21 cellular contexts compared by ENCODE assay signal in the genomic region with DNA sequence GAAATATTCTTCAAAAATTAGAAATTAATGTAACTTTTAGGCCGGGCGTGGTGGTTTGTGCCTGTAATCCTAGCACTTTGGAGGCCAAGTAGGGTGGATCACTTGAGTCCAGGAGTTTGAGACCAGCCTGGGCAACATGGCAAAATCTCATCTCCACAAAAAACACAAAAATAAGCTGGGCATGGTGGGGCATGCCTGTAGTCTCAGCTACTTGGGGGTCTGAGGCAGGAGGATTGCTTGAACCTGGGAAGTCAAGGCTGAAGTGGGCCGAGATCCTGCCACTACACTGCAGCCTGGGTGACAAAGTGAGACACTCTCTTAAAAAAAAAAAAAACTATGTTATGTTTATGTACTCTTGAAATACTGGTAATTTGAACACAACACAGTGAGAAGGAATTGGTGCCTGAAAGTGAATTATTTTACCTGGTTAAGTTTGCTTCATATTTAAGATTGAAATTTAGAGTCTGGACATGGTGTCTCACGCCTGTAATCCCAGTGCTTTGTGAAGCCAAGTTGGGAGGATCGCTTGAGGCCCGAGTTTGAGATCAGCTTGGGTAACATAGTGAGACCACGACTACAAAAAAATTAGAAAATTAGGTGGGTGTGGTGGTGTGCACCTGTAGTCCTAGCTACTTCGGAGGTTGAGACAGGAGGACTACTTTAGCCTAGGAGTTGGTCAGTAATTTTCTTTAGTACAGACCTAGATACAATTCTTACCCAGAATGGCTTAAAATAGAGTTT. TPM values are rescaled to one million over a fixed set of nuclear protein-coding genes. Genes with fewer than 3 reads are reported as not detected.
A peak's percentile ranks its signal among the peaks of the same experiment; 100 is the strongest.
DNase-seq lines count a peak whose midpoint lies in the region; ATAC-seq and TF ChIP-seq lines count a peak whose summit lies in the region.
"Had no signal": no experiment of that assay in that cellular context is flagged by ENCODE, and none has a peak within 500 bp of the region (broad histone marks: within the 10 kb centered on the region; RNA-seq: fewer than 3 reads in every experiment).

No MANE protein-coding gene starts in this region.

- no peak for TF ChIP-seq EP300 in neural cell (conservative IDR thresholded peaks at IDR 0.05; ENCODE audit: poor library complexity, severe bottlenecking)

- H3K36me3 ChIP-seq in GM23338 (ENCODE audit: insufficient read depth) = peaks cover 8% of the 10 kb centered on the region
- peaks cover 47% of the 10 kb centered on the region for H3K36me3 ChIP-seq in neural cell (ENCODE audit: insufficient read depth, low read length)

- H3K27me3 ChIP-seq in GM23338 (ENCODE audit: insufficient read depth) (no peaks in the 10 kb centered on the region), neural cell (ENCODE audit: insufficient read depth, low read depth, low read length) (no peaks in the 10 kb centered on the region)
- H3K27me3 ChIP-seq: cardiac muscle cell, transverse colon had no signal

- H3K4me1 ChIP-seq in GM23338 (ENCODE audit: insufficient read depth) = no peaks in the 10 kb centered on the region

- CTCF ChIA-PET in T-cell (lab: Charles Lee) = interaction anchor here in 1 of 2 donors (5.6 kb wide), 1 partner anchor 17 kb away, joined by 36 read pairs; no protein-coding TSS in a partner anchor

- TF ChIP-seq CTCF in GM23338 (conservative IDR thresholded peaks at IDR 0.05; ENCODE audit: low read depth in 2 of 2) = no peak
- no peak for TF ChIP-seq CTCF in neural cell (IDR thresholded peaks at IDR 0.05; ENCODE audit: poor library complexity, severe bottlenecking)

- H3K27ac Mint-ChIP-seq in GM23338 (peak overlapping the region; percentile 59; the same call in 1 of the 2 replicates), T-cell (peak overlapping the region; percentile 48 to 49)
- H3K27ac Mint-ChIP-seq: activated CD4-positive, alpha-beta memory T cell treated with anti-CD3 and anti-CD28 coated beads, Interleukin-2, amount 10 ng/mL, durations not matched to agents 7 days and 5 days had no signal

- H3K4me2 ChIP-seq in GM23338 (no peak overlapping the region), neural cell (ENCODE audit: low read length) (peak overlapping the region; percentile 96)
- H3K4me2 ChIP-seq: PC-9 had no signal

- ATAC-seq in GM23338 (no peak), T-cell (replicated peaks in 1 of 4) (peak in 2 of 4 experiments; percentile 17 to 23), GM18517 (IDR thresholded peaks at IDR 0.05; ENCODE audit: unreplicated experiment) (no peak)

- H3K4me1 Mint-ChIP-seq in GM23338 (no peaks in the 10 kb centered on the region), T-cell (peaks cover 18 to 34% (median 33%) of the 10 kb centered on the region in 3 donors)

- no peaks in the 10 kb centered on the region for H3K9me2 ChIP-seq in GM23338 (ENCODE audit: insufficient read depth)
- H3K9me2 ChIP-seq in neural cell (ENCODE audit: insufficient read depth, low read length) = no peaks in the 10 kb centered on the region

- POLR2A ChIA-PET in T-cell (lab: Charles Lee) = no interaction called here

- peaks cover 49% of the 10 kb centered on the region for H3K36me3 Mint-ChIP-seq in GM23338 (ENCODE audit: low read depth)
- H3K36me3 Mint-ChIP-seq in T-cell = peaks cover 52% of the 10 kb centered on the region

- H2AFZ ChIP-seq in GM23338 (no peak overlapping the region), neural cell (ENCODE audit: low read depth, low read length) (no peak overlapping the region)
- H2AFZ ChIP-seq: PC-9 had no signal

- H3K27me3 Mint-ChIP-seq in GM23338 (ENCODE audit: insufficient read depth, low read depth, poor library complexity) (peaks cover 3% of the 10 kb centered on the region), T-cell (no peaks in the 10 kb centered on the region)
- H3K27me3 Mint-ChIP-seq: activated CD4-positive, alpha-beta memory T cell treated with anti-CD3 and anti-CD28 coated beads, Interleukin-2, amount 10 ng/mL, durations not matched to agents 7 days and 5 days; naive B cell had no signal

- peak overlapping the region; percentile 2 for H3K9ac ChIP-seq in neural cell (ENCODE audit: low read length)

- no peak overlapping the region for H3K4me3 ChIP-seq in GM23338
- H3K4me3 ChIP-seq in neural cell (ENCODE audit: low read length) = peak overlapping the region; percentile 82
- H3K4me3 ChIP-seq: cardiac muscle cell, PC-9, transverse colon had no signal

- H3K9me3 ChIP-seq in neural cell (ENCODE audit: low read length) = no peaks in the 10 kb centered on the region
- H3K9me3 ChIP-seq: transverse colon had no signal

- H3K79me2 ChIP-seq in GM23338 (replicated peaks; ENCODE audit: insufficient read depth) (no peaks in the 10 kb centered on the region), neural cell (replicated peaks; ENCODE audit: insufficient read depth, low read length) (peaks cover 88% of the 10 kb centered on the region)

- no peaks in the 10 kb centered on the region for H3F3A ChIP-seq in GM23338 (replicated peaks; ENCODE audit: low read depth)
- H3F3A ChIP-seq in neural cell (ENCODE audit: insufficient read depth, low read length, poor library complexity, severe bottlenecking) = peaks cover 9% of the 10 kb centered on the region

- H3K4me3 Mint-ChIP-seq in GM23338 (no peak overlapping the region), T-cell (no peak overlapping the region)
- H3K4me3 Mint-ChIP-seq: activated CD4-positive, alpha-beta memory T cell treated with anti-CD3 and anti-CD28 coated beads, Interleukin-2, amount 10 ng/mL, durations not matched to agents 7 days and 5 days; naive B cell had no signal

- no peaks in the 10 kb centered on the region for H3K9me3 Mint-ChIP-seq in GM23338
- H3K9me3 Mint-ChIP-seq in T-cell = no peaks in the 10 kb centered on the region
- H3K9me3 Mint-ChIP-seq: activated CD4-positive, alpha-beta memory T cell treated with anti-CD3 and anti-CD28 coated beads, Interleukin-2, amount 10 ng/mL, durations not matched to agents 7 days and 5 days; naive B cell had no signal

- TF ChIP-seq RAD21 in neural cell (conservative IDR thresholded peaks at IDR 0.05) = no peak

- H3K27ac ChIP-seq in GM23338 (ENCODE audit: low read depth) (no peak overlapping the region), epithelial cell of prostate (peak overlapping the region; percentile 8), neural cell (ENCODE audit: low read length) (no peak overlapping the region)
- H3K27ac ChIP-seq: cardiac muscle cell, PC-9, transverse colon had no signal

- DNase-seq in GM23338 (ENCODE audit: low spot score) (no peak), T-cell (no peak), epithelial cell of prostate (ENCODE audit: low read depth, low spot score) (no peak), NCI-H1694 treated with DMSO at 0.1 percent for 48 hours (lab: John Stamatoyannopoulos, UW) (no peak), EL (no peak)
- DNase-seq: activated CD4-positive, alpha-beta memory T cell treated with anti-CD3 and anti-CD28 coated beads, Interleukin-2, amount 10 ng/mL, durations not matched to agents 7 days and 5 days; activated gamma-delta T cell treated with Interleukin-2 at 50 U/mL for 16 hours; activated T-cell treated with anti-CD3 and anti-CD28 coated beads for 4 hours; amniotic stem cell; KG1; left cardiac atrium; mesendoderm; naive B cell; NCI-H1436; NK-92 treated with Interleukin-12 subunit alpha and Interleukin-12 subunit beta, amount 100 ng/mL, for 24 hours; PC-9; SHP77; transverse colon had no signal

- no peaks in the 10 kb centered on the region for H4K20me1 ChIP-seq in GM23338 (replicated peaks; ENCODE audit: insufficient read depth)
- H4K20me1 ChIP-seq in neural cell (ENCODE audit: insufficient read depth) = peaks cover 68% of the 10 kb centered on the region

TF ChIP-seq in GM23338, 12 proteins besides CTCF, POLR2A, EP300 and RAD21:
- no peak for TF ChIP-seq EZH2 (IDR thresholded peaks at IDR 0.05; ENCODE audit: low read depth, unreplicated experiment)
- no peak for TF ChIP-seq ZNF331 (CRISPR knock-in tag; IDR thresholded peaks at IDR 0.05; ENCODE audit: low read depth)

TF ChIP-seq in neural cell, 6 proteins besides CTCF, POLR2A, EP300 and RAD21:
- TF ChIP-seq SMC3 (conservative IDR thresholded peaks at IDR 0.05; ENCODE audit: poor library complexity) = no peak
- peak; percentile 42 for TF ChIP-seq POLR2AphosphoS5 (IDR thresholded peaks at IDR 0.05)
TF ChIP-seq in neural cell: peak in this region for 1.

RNA-seq across cellular contexts. Expression of gene ARRDC3, which starts 15.0 kb away (rescaled TPM):
- 13.6 and 16.5 TPM in 2 replicates for total RNA-seq in GM23338 (2014; rRNA removed; shearing (Covaris generic))
- 8.5 and 11.9 TPM in 2 replicates for polyA plus RNA-seq in GM23338 (2016; fragmentation: Nextera tagmentation; extraction: Ambion mirVana)
- 100 to 1,000 TPM; 107 to 219 (median 127) TPM for total RNA-seq in T-cell
- polyA plus RNA-seq in neural cell = 279 and 297 TPM in 2 replicates
- 1,131 and 1,137 TPM in 2 replicates for polyA minus RNA-seq in neural cell
